ENCODE assay signal across 17 cellular contexts in the genomic region with DNA sequence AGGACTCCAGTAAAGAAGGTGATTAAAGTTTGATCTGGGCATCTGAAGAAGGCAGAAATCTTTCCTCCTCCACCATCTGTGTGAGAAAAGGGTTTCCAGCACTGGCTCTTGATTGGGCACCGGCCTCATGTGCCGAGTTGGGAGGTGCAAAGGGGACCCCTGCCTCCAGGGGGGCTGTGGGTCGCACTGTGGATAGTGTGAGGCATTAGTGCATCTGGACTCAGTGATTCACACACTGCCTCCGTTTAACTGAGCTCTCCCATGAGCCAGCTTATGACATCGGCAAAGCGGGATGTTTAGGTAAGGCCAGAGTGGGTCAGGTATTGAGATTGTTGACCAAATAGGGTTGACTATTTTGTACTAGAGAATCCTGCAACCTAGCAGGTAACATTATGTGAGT. TPM values are rescaled to one million over a fixed set of nuclear protein-coding genes. Genes with fewer than 3 reads are reported as not detected.
DNase-seq lines count a peak whose midpoint lies in the region; ATAC-seq and TF ChIP-seq lines count a peak whose summit lies in the region.
"Had no signal": no experiment of that assay in that cellular context is flagged by ENCODE, and none has a peak within 500 bp of the region (broad histone marks: within the 10 kb centered on the region; RNA-seq: fewer than 3 reads in every experiment).

No MANE protein-coding gene starts in this region.

- no peak overlapping the region for H3K18ac ChIP-seq in mesenchymal stem cell (ENCODE audit: low read depth in 1 of 2, low read length in 2 of 2)

- DNase-seq in left ventricle myocardium inferior (no peak), Right ventricle myocardium superior (no peak), mesenchymal stem cell (no peak), transverse colon (no peak), UCSD-AML1 (lab: John Stamatoyannopoulos, UW; ENCODE audit: unreplicated experiment) (no peak), NOMO-1 treated with dmso at 0.1 percent for 144 hours (lab: John Stamatoyannopoulos, UW; ENCODE audit: unreplicated experiment) (no peak)
- DNase-seq: CD4-positive, CD25-positive, alpha-beta regulatory T cell; NCI-H1048; NCI-H1417 treated with DMSO at 0.1 percent for 48 hours; NCI-H1694 treated with DMSO at 0.1 percent for 48 hours; NCI-H2081; NCI-H2227 treated with DMSO at 0.1 percent for 48 hours; NCI-H526 treated with DMSO at 0.1 percent for 48 hours had no signal

- H2BK120ac ChIP-seq in mesenchymal stem cell (ENCODE audit: low read depth, low read length): no peak overlapping the region

- in situ Hi-C loops in transverse colon (cut with MboI; ENCODE audit: low pct_ligation_motif_present in 1 of 4, low pct_unique_long_range_greater_than_20kb in 1 of 4, low sequenced_read_pairs in 3 of 4): no loop called here

- H3K9ac ChIP-seq in mesenchymal stem cell (ENCODE audit: low read length) (no peak overlapping the region), rectal smooth muscle tissue (ENCODE audit: low read length) (no peak overlapping the region)
- H3K9ac ChIP-seq: BLaER1 had no signal

- no peak overlapping the region for H2BK5ac ChIP-seq in mesenchymal stem cell (ENCODE audit: low read depth, low read length, poor library complexity, severe bottlenecking)

- H2BK15ac ChIP-seq in mesenchymal stem cell (ENCODE audit: low read depth, poor library complexity, severe bottlenecking): no peak overlapping the region

- H3K14ac ChIP-seq in mesenchymal stem cell (ENCODE audit: low read length in 2 of 2): no peak overlapping the region

- H2AFZ ChIP-seq in mesenchymal stem cell (ENCODE audit: low read depth, low read length): no peak overlapping the region

- no peak for TF ChIP-seq CTCF in left ventricle myocardium inferior (IDR thresholded peaks at IDR 0.05; ENCODE audit: borderline replicate concordance)
- TF ChIP-seq CTCF in transverse colon (IDR thresholded peaks at IDR 0.05): no peak

- intact Hi-C loops in left ventricle myocardium inferior (cut with micrococcal nuclease) (no loop called here), Right ventricle myocardium superior (cut with DNase I) (no loop called here), transverse colon (cut with DNase I; ENCODE audit: low total_unique reads) (no loop called here)

- H3K36me3 ChIP-seq in left ventricle myocardium inferior (peaks cover 7% of the 10 kb centered on the region), mesenchymal stem cell (ENCODE audit: control insufficient read depth in 1 of 2, insufficient read depth in 2 of 2, low read depth in 1 of 2, low read length in 2 of 2) (peaks cover 0 to 67% of the 10 kb centered on the region in 2 experiments), rectal smooth muscle tissue (ENCODE audit: control insufficient read depth, insufficient read depth, low read length) (peaks cover 13% of the 10 kb centered on the region), transverse colon (no peaks in the 10 kb centered on the region)
- H3K36me3 ChIP-seq: BLaER1 had no signal

- no peaks in the 10 kb centered on the region for H3K79me1 ChIP-seq in mesenchymal stem cell (replicated peaks; ENCODE audit: low read length, poor library complexity, severe bottlenecking)

- ATAC-seq in Right ventricle myocardium superior (ENCODE audit: poor library complexity): no peak

- no peaks in the 10 kb centered on the region for H3K27me3 ChIP-seq in left ventricle myocardium inferior (ENCODE audit: low read depth)
- H3K27me3 ChIP-seq in mesenchymal stem cell (ENCODE audit: control insufficient read depth in 1 of 2, insufficient read depth in 1 of 2, low read length in 2 of 2): peaks cover 0 to 5% of the 10 kb centered on the region in 2 experiments
- no peaks in the 10 kb centered on the region for H3K27me3 ChIP-seq in rectal smooth muscle tissue (ENCODE audit: control insufficient read depth, insufficient read depth, low read length)
- H3K27me3 ChIP-seq in transverse colon: no peaks in the 10 kb centered on the region
- H3K27me3 ChIP-seq: BLaER1 had no signal

- H4K8ac ChIP-seq in mesenchymal stem cell (ENCODE audit: low read length): no peak overlapping the region

- TF ChIP-seq EP300 in transverse colon (IDR thresholded peaks at IDR 0.05; ENCODE audit: low read depth): no peak

- no peak overlapping the region for H2BK12ac ChIP-seq in mesenchymal stem cell (ENCODE audit: low read length in 2 of 2)

- H3K27ac ChIP-seq in left ventricle myocardium inferior (replicated peaks) (peak overlapping the region; percentile 60), mesenchymal stem cell (ENCODE audit: low read length, poor library complexity, severe bottlenecking) (no peak overlapping the region), rectal smooth muscle tissue (ENCODE audit: low read depth, low read length) (peak overlapping the region; percentile 70), transverse colon (peak overlapping the region in 3 of 4 donors; percentile 51 to 68 (median 52))
- H3K27ac ChIP-seq: BLaER1, HL-60 had no signal

- H3K4me3 ChIP-seq in left ventricle myocardium inferior (no peak overlapping the region), mesenchymal stem cell (ENCODE audit: insufficient read depth in 1 of 2, low read depth in 1 of 2, low read length in 2 of 2) (no peak overlapping the region), rectal smooth muscle tissue (ENCODE audit: low read length) (no peak overlapping the region), transverse colon (no peak overlapping the region)
- H3K4me3 ChIP-seq: BLaER1 had no signal

- no peak overlapping the region for H2AK5ac ChIP-seq in mesenchymal stem cell (ENCODE audit: low read length, severe bottlenecking)

- no peak overlapping the region for H3K23ac ChIP-seq in mesenchymal stem cell (ENCODE audit: low read length in 2 of 2)

- H3K4ac ChIP-seq in mesenchymal stem cell (ENCODE audit: low read depth in 1 of 2, low read length in 2 of 2): no peak overlapping the region

- TF ChIP-seq POLR2A in transverse colon (IDR thresholded peaks at IDR 0.05): no peak

- whole genome bisulfite sequencing in mesenchymal stem cell: 86% methylated on average over 6 of the region's 6 CpGs
- WGBS in transverse colon (ENCODE audit: low coverage in 1 of 2), 2 donors: 84% methylated on average over 6 of the region's 6 CpGs; no CpG with 5 or more reads in 1 of the 2 donors

- peak overlapping the region; percentile 31 for H4K91ac ChIP-seq in mesenchymal stem cell (ENCODE audit: low read length)

- no peaks in the 10 kb centered on the region for H3K9me3 ChIP-seq in left ventricle myocardium inferior (replicated peaks)
- H3K9me3 ChIP-seq in mesenchymal stem cell (ENCODE audit: control insufficient read depth, low read length): no peaks in the 10 kb centered on the region
- no peaks in the 10 kb centered on the region for H3K9me3 ChIP-seq in transverse colon
- H3K9me3 ChIP-seq: BLaER1 had no signal

- peaks cover 20% of the 10 kb centered on the region for H3K4me1 ChIP-seq in left ventricle myocardium inferior
- H3K4me1 ChIP-seq in mesenchymal stem cell (ENCODE audit: control insufficient read depth, insufficient read depth, low read depth, low read length): peaks cover 6% of the 10 kb centered on the region
- peaks cover 8% of the 10 kb centered on the region for H3K4me1 ChIP-seq in rectal smooth muscle tissue (ENCODE audit: control insufficient read depth, insufficient read depth, low read length)
- H3K4me1 ChIP-seq in transverse colon: peaks cover 0 to 6% (median 0%) of the 10 kb centered on the region in 4 donors

- H3K4me2 ChIP-seq in mesenchymal stem cell (ENCODE audit: low read length, poor library complexity, severe bottlenecking): no peak overlapping the region
- H3K4me2 ChIP-seq: BLaER1 had no signal

RNA-seq across cellular contexts. Expression of a gene that starts 8.9 kb away (rescaled TPM):
- total RNA-seq in left ventricle myocardium inferior (108 TPM), Right ventricle myocardium superior (142 TPM), transverse colon (100 to 1,000 TPM; 103 to 191 (median 117) TPM)
- polyA plus RNA-seq in mesenchymal stem cell (2013, experiment 1 of 2): 92.4 TPM
- polyA plus RNA-seq in mesenchymal stem cell (2013, experiment 2 of 2): 91.8 TPM
- polyA plus RNA-seq: CD4-positive, CD25-positive, alpha-beta regulatory T cell had no signal

RNA-seq across cellular contexts. Expression of a gene that starts 22.9 kb away (rescaled TPM):
- 143 TPM for total RNA-seq in left ventricle myocardium inferior
- 165 TPM for total RNA-seq in Right ventricle myocardium superior
- 79.1 TPM for polyA plus RNA-seq in mesenchymal stem cell (2013, experiment 1 of 2)
- polyA plus RNA-seq in mesenchymal stem cell (2013, experiment 2 of 2): 79.5 TPM
- 100 to 1,000 TPM in 3 of 4 donors, 10 to 100 TPM in 1; 68.5 to 154 (median 125) TPM for total RNA-seq in transverse colon

RNA-seq across cellular contexts. Expression of a gene that starts 39.6 kb away (rescaled TPM):
- total RNA-seq in left ventricle myocardium inferior (8.1 TPM), Right ventricle myocardium superior (10.7 TPM), transverse colon (100 to 1,000 TPM in 1 of 4 donors, 10 to 100 TPM in 3; 39.6 to 261 (median 65.0) TPM)
- polyA plus RNA-seq in mesenchymal stem cell (2013, experiment 1 of 2): 18.5 TPM
- polyA plus RNA-seq in mesenchymal stem cell (2013, experiment 2 of 2): 18.8 TPM

RNA-seq across cellular contexts. Expression of a gene that starts 51.1 kb away (rescaled TPM):
- total RNA-seq in left ventricle myocardium inferior (35.1 TPM), Right ventricle myocardium superior (48.7 TPM), transverse colon (100 to 1,000 TPM in 3 of 4 donors, 10 to 100 TPM in 1; 56.1 to 271 (median 111) TPM)
- polyA plus RNA-seq in mesenchymal stem cell (2013, experiment 1 of 2): 103 TPM
- 102 TPM for polyA plus RNA-seq in mesenchymal stem cell (2013, experiment 2 of 2)

RNA-seq across cellular contexts. Expression of a gene that starts 59.3 kb away (rescaled TPM):
- total RNA-seq in left ventricle myocardium inferior (0.47 TPM), Right ventricle myocardium superior (0.46 TPM), transverse colon (1 to 10 TPM in 1 of 4 donors, under 1 TPM in 1, not detected in 2; 0.55 to 3.0 TPM)
- not detected for polyA plus RNA-seq in mesenchymal stem cell (2013, experiment 1 of 2)
- polyA plus RNA-seq in mesenchymal stem cell (2013, experiment 2 of 2): not detected
- total RNA-seq: CD4-positive, CD25-positive, alpha-beta regulatory T cell; NCI-H460 had no signal
- polyA plus RNA-seq: CD4-positive, CD25-positive, alpha-beta regulatory T cell had no signal
